In the genomic region with DNA sequence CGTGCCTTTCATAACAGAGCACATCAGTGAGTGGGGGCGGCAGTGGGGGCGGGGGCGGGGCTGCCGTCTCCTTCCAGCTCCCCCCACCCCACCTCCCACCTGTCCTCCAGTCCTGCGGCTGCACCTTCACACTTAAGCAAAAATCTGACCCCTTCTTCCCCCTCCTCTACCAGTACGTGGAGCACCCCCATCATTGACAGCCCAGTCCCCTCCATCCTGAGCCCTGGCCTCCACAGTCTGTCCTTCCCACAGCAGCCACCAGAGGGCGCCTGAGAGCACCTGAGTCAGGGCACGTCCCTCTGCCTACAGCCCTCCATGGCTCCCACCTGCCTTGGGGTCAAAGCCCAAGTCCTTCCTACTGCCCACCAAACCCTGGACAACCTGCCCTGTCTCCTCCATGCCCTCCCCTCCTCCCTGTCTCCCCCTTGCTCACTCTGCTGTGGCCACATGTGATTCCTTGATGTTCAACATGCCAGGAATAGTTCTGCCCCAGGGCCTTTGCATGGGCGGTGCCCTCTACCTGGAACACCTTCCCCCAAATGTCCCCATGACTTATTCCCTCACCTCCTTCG, we compare ENCODE assay signal across 9 cellular contexts. TPM values are rescaled to one million over a fixed set of nuclear protein-coding genes. Genes with fewer than 3 reads are reported as not detected.
DNase-seq lines count a peak whose midpoint lies in the region; ATAC-seq and TF ChIP-seq lines count a peak whose summit lies in the region.
"Had no signal": no experiment of that assay in that cellular context is flagged by ENCODE, and none has a peak within 500 bp of the region (broad histone marks: within the 10 kb centered on the region; RNA-seq: fewer than 3 reads in every experiment).

No MANE protein-coding gene starts in this region.

- H3K27me3 Mint-ChIP-seq in activated CD4-positive, alpha-beta memory T cell treated with anti-CD3 and anti-CD28 coated beads, Interleukin-2, amount 10 ng/mL, durations not matched to agents 7 days and 5 days = no peaks in the 10 kb centered on the region
- H3K27me3 Mint-ChIP-seq in endothelial cell (ENCODE audit: unreplicated experiment) = peaks cover 11% of the 10 kb centered on the region

- TF ChIP-seq EP300 in transverse colon (IDR thresholded peaks at IDR 0.05; ENCODE audit: low read depth) = no peak

- H3K27ac ChIP-seq in neutrophil (no peak overlapping the region), transverse colon (no peak overlapping the region)

- H3K36me3 Mint-ChIP-seq in activated CD4-positive, alpha-beta memory T cell treated with anti-CD3 and anti-CD28 coated beads, Interleukin-2, amount 10 ng/mL, durations not matched to agents 7 days and 5 days (ENCODE audit: low read depth) = no peaks in the 10 kb centered on the region
- H3K36me3 Mint-ChIP-seq in endothelial cell (ENCODE audit: low read depth, unreplicated experiment) = no peaks in the 10 kb centered on the region

- WGBS in transverse colon (ENCODE audit: low coverage in 1 of 2), 2 donors = 23 to 24% methylated on average over 3 to 11 of the region's 11 CpGs

- intact Hi-C loops in transverse colon (cut with DNase I; ENCODE audit: low total_unique reads) = no loop called here

- no peak for TF ChIP-seq POLR2A in transverse colon (IDR thresholded peaks at IDR 0.05)

- POLR2A ChIA-PET in activated CD4-positive, alpha-beta memory T cell treated with anti-CD3 and anti-CD28 coated beads, Interleukin-2, amount 10 ng/mL, durations not matched to agents 7 days and 5 days (lab: Charles Lee) = interaction anchor here (0.6 to 1.0 kb wide), 2 partner anchors 21 to 246 kb away, joined by 3 read pairs; no protein-coding TSS in a partner anchor

- no peaks in the 10 kb centered on the region for H3K9me3 Mint-ChIP-seq in activated CD4-positive, alpha-beta memory T cell treated with anti-CD3 and anti-CD28 coated beads, Interleukin-2, amount 10 ng/mL, durations not matched to agents 7 days and 5 days
- no peaks in the 10 kb centered on the region for H3K9me3 Mint-ChIP-seq in endothelial cell (ENCODE audit: unreplicated experiment)

- H3K4me3 ChIP-seq in neutrophil (ENCODE audit: low read depth in 1 of 2, low read length in 1 of 2) (no peak overlapping the region), transverse colon (no peak overlapping the region)

- H3K27me3 ChIP-seq in neutrophil (peaks cover 27% of the 10 kb centered on the region), transverse colon (peaks cover 42% of the 10 kb centered on the region)

- TF ChIP-seq CTCF in endothelial cell (IDR thresholded peaks at IDR 0.05; ENCODE audit: unreplicated experiment) (peak; percentile 73), neutrophil (IDR thresholded peaks at IDR 0.05) (peak; percentile 89), transverse colon (IDR thresholded peaks at IDR 0.05) (peak; percentile 48 to 63 (median 55))

- ATAC-seq in HG02588 (IDR thresholded peaks at IDR 0.05; ENCODE audit: unreplicated experiment) = no peak

- peaks cover 2% of the 10 kb centered on the region for H3K4me1 Mint-ChIP-seq in activated CD4-positive, alpha-beta memory T cell treated with anti-CD3 and anti-CD28 coated beads, Interleukin-2, amount 10 ng/mL, durations not matched to agents 7 days and 5 days
- H3K4me1 Mint-ChIP-seq in endothelial cell (ENCODE audit: unreplicated experiment) = peaks cover 2% of the 10 kb centered on the region

- H3K4me1 ChIP-seq in neutrophil (ENCODE audit: control insufficient read depth in 1 of 2, insufficient read depth in 1 of 2, low read depth in 1 of 2, low read length in 1 of 2) = no peaks in the 10 kb centered on the region
- H3K4me1 ChIP-seq in transverse colon = no peaks in the 10 kb centered on the region

- H3K27ac Mint-ChIP-seq in activated CD4-positive, alpha-beta memory T cell treated with anti-CD3 and anti-CD28 coated beads, Interleukin-2, amount 10 ng/mL, durations not matched to agents 7 days and 5 days = no peak overlapping the region
- no peak overlapping the region for H3K27ac Mint-ChIP-seq in endothelial cell (ENCODE audit: unreplicated experiment)

- no peaks in the 10 kb centered on the region for H3K9me3 ChIP-seq in neutrophil
- no peaks in the 10 kb centered on the region for H3K9me3 ChIP-seq in transverse colon

- in situ Hi-C loops in transverse colon (cut with MboI; ENCODE audit: low pct_ligation_motif_present in 1 of 4, low pct_unique_long_range_greater_than_20kb in 1 of 4, low sequenced_read_pairs in 3 of 4) = no loop called here

- no peaks in the 10 kb centered on the region for H3K36me3 ChIP-seq in neutrophil
- no peaks in the 10 kb centered on the region for H3K36me3 ChIP-seq in transverse colon

- DNase-seq in ELF-1 (ENCODE audit: low read depth, low spot score) (peak; percentile 77), MV-4-11 (lab: John Stamatoyannopoulos, UW) (peak; percentile 23), endothelial cell (ENCODE audit: low spot score) (peak; percentile 71), transverse colon (peak; percentile 57), NCI-H526 treated with DMSO at 0.1 percent for 48 hours (lab: John Stamatoyannopoulos, UW) (no peak)
- DNase-seq in activated CD4-positive, alpha-beta memory T cell treated with anti-CD3 and anti-CD28 coated beads, Interleukin-2, amount 10 ng/mL, durations not matched to agents 7 days and 5 days = peak; percentile 77

- H3K4me3 Mint-ChIP-seq in activated CD4-positive, alpha-beta memory T cell treated with anti-CD3 and anti-CD28 coated beads, Interleukin-2, amount 10 ng/mL, durations not matched to agents 7 days and 5 days = no peak overlapping the region
- peak overlapping the region; percentile 47 for H3K4me3 Mint-ChIP-seq in endothelial cell (ENCODE audit: unreplicated experiment)

- CTCF ChIA-PET in activated CD4-positive, alpha-beta memory T cell treated with anti-CD3 and anti-CD28 coated beads, Interleukin-2, amount 10 ng/mL, durations not matched to agents 7 days and 5 days (lab: Charles Lee) = interaction anchor here (1.0 to 2.3 kb wide), 7 partner anchors 9 to 34 kb away, joined by 3 to 7 read pairs (median 5); partner anchors contain the start of gene YJU2

RNA-seq across cellular contexts. Expression of gene EBI3, which starts 4.0 kb away (rescaled TPM):
- 1 to 10 TPM; 4.0 TPM for total RNA-seq in activated CD4-positive, alpha-beta memory T cell treated with anti-CD3 and anti-CD28 coated beads, Interleukin-2, amount 10 ng/mL, durations not matched to agents 7 days and 5 days
- 9.7 TPM for total RNA-seq in endothelial cell (ENCODE audit: unreplicated experiment)
- 1 to 10 TPM in 2 of 4 donors, under 1 TPM in 1, not detected in 1; 0.96 to 3.7 (median 3.7) TPM for total RNA-seq in transverse colon

RNA-seq across cellular contexts. Expression of gene YJU2, which starts 13.5 kb away (rescaled TPM):
- total RNA-seq in activated CD4-positive, alpha-beta memory T cell treated with anti-CD3 and anti-CD28 coated beads, Interleukin-2, amount 10 ng/mL, durations not matched to agents 7 days and 5 days = 10 to 100 TPM; 21.7 to 25.3 TPM
- 15.4 TPM for total RNA-seq in endothelial cell (ENCODE audit: unreplicated experiment)
- total RNA-seq in transverse colon = 10 to 100 TPM in 3 of 4 donors, 1 to 10 TPM in 1; 9.6 to 24.3 (median 17.1) TPM

RNA-seq across cellular contexts. Expression of gene SHD, which starts 45.7 kb away (rescaled TPM):
- total RNA-seq in activated CD4-positive, alpha-beta memory T cell treated with anti-CD3 and anti-CD28 coated beads, Interleukin-2, amount 10 ng/mL, durations not matched to agents 7 days and 5 days = not detected
- total RNA-seq in endothelial cell (ENCODE audit: unreplicated experiment) (0.90 TPM), transverse colon (10 to 100 TPM in 3 of 4 donors, 1 to 10 TPM in 1; 7.6 to 51.4 (median 27.5) TPM)
- total RNA-seq: T-helper 2 cell treated with Interferon-gamma antibody and Interleukin-4, amounts not matched to agents 100 ng/mL and 5 ng/mL, for 36 hours had no signal

RNA-seq across cellular contexts. Expression of gene ANKRD24, which starts 50.9 kb away (rescaled TPM):
- total RNA-seq in activated CD4-positive, alpha-beta memory T cell treated with anti-CD3 and anti-CD28 coated beads, Interleukin-2, amount 10 ng/mL, durations not matched to agents 7 days and 5 days = 1 to 10 TPM; 1.3 TPM
- total RNA-seq in endothelial cell (ENCODE audit: unreplicated experiment) = 0.82 TPM
- total RNA-seq in transverse colon = 1 to 10 TPM; 1.2 to 6.4 (median 2.1) TPM

RNA-seq across cellular contexts. Expression of gene SIRT6, which starts 51.0 kb away (rescaled TPM):
- total RNA-seq in activated CD4-positive, alpha-beta memory T cell treated with anti-CD3 and anti-CD28 coated beads, Interleukin-2, amount 10 ng/mL, durations not matched to agents 7 days and 5 days = 10 to 100 TPM; 37.0 to 37.7 TPM
- total RNA-seq in endothelial cell (ENCODE audit: unreplicated experiment) (24.6 TPM), transverse colon (100 to 1,000 TPM; 141 to 215 (median 194) TPM)
